In genomic region chr3:14691239-14691638, GRCh38 we compare ENCODE assay signal across 13 cellular contexts.
A peak's percentile ranks its signal among the peaks of the same experiment; 100 is the strongest.
DNase-seq lines count a peak whose midpoint lies in the region; ATAC-seq and TF ChIP-seq lines count a peak whose summit lies in the region.
"Had no signal": no experiment of that assay in that cellular context is flagged by ENCODE, and none has a peak within 500 bp of the region (broad histone marks: within the 10 kb centered on the region; RNA-seq: fewer than 3 reads in every experiment).

No MANE protein-coding gene starts in this region.

- H4K20me1 ChIP-seq in SU-DHL-6 (ENCODE audit: low read depth, low read length): no peaks in the 10 kb centered on the region

- no peak overlapping the region for H2AFZ ChIP-seq in SU-DHL-6 (ENCODE audit: low read depth, low read length, severe bottlenecking)

- H3K27me3 ChIP-seq in SU-DHL-6 (ENCODE audit: low read length): no peaks in the 10 kb centered on the region

- no peaks in the 10 kb centered on the region for H3K9me2 ChIP-seq in SU-DHL-6 (replicated peaks; ENCODE audit: insufficient read depth, low read length)

- no peak for DNase-seq in NK-92 treated with Interleukin-12 subunit alpha and Interleukin-12 subunit beta, amount 100 ng/mL, for 24 hours (lab: John Stamatoyannopoulos, UW)
- no peak for DNase-seq in stimulated activated naive CD8-positive, alpha-beta T cell treated with anti-CD3 and anti-CD28 coated beads, Interleukin-15, Interleukin-2, amounts not matched to agents 100 U/mL and 50 U/mL, for 24 hours
- DNase-seq in NCI-H345 (lab: John Stamatoyannopoulos, UW): no peak
- DNase-seq: activated naive CD4-positive, alpha-beta T cell; C1 segment of cervical spinal cord; IMR-90; spleen had no signal

- peaks cover 6% of the 10 kb centered on the region; the same call in 1 of the 2 replicates for H3K9me3 ChIP-seq in SU-DHL-6 (ENCODE audit: insufficient read depth, low read length)

- no peak for TF ChIP-seq CTCF in SU-DHL-6 (IDR thresholded peaks at IDR 0.05; ENCODE audit: insufficient read depth, low read length, poor library complexity, severe bottlenecking)

- H3K79me2 ChIP-seq in SU-DHL-6 (ENCODE audit: insufficient read depth, low read length): no peaks in the 10 kb centered on the region

- peaks cover 76% of the 10 kb centered on the region for H3F3A ChIP-seq in SU-DHL-6 (ENCODE audit: insufficient read depth)

- peak overlapping the region; percentile 92 for H3K4me2 ChIP-seq in SU-DHL-6 (ENCODE audit: low read depth, low read length, poor library complexity, severe bottlenecking)

- H3K4me3 ChIP-seq in SU-DHL-6 (ENCODE audit: insufficient read depth, low read length, poor library complexity, severe bottlenecking): peak overlapping the region; percentile 5
- H3K4me3 ChIP-seq: spleen had no signal

- peak overlapping the region; percentile 99 for H3K27ac ChIP-seq in SU-DHL-6 (ENCODE audit: low read depth, low read length)
- H3K27ac ChIP-seq: spleen had no signal

- H3K36me3 ChIP-seq in SU-DHL-6 (ENCODE audit: low read length): peaks cover 16% of the 10 kb centered on the region
- H3K36me3 ChIP-seq: spleen had no signal

- peak overlapping the region; percentile 67 for H3K9ac ChIP-seq in SU-DHL-6 (ENCODE audit: low read length)

- ATAC-seq in GM18498 (IDR thresholded peaks at IDR 0.05; ENCODE audit: unreplicated experiment): peak; percentile 45
- ATAC-seq in GM21717 (IDR thresholded peaks at IDR 0.05; ENCODE audit: unreplicated experiment): peak; percentile 49
- ATAC-seq in HG03378 (IDR thresholded peaks at IDR 0.05; ENCODE audit: unreplicated experiment): peak; percentile 52
- ATAC-seq in GM21381 (IDR thresholded peaks at IDR 0.05; ENCODE audit: unreplicated experiment): no peak
- no peak for ATAC-seq in stimulated activated naive CD8-positive, alpha-beta T cell treated with anti-CD3 and anti-CD28 coated beads, Interleukin-15, Interleukin-2, amounts not matched to agents 100 U/mL and 50 U/mL, for 24 hours
- ATAC-seq: Right ventricle myocardium inferior had no signal

Comparison
In these comparisons a context has a peak if more than half of its experiments do, and no peak if none do; other contexts are left out.
1. ATAC-seq: peak in GM18498 (single experiment), GM21717 (single experiment) and HG03378 (single experiment); none in GM21381 (single experiment) and stimulated activated naive CD8-positive, alpha-beta T cell treated with anti-CD3 and anti-CD28 coated beads, Interleukin-15, Interleukin-2, amounts not matched to agents 100 U/mL and 50 U/mL, for 24 hours (single experiment).